In the genomic region with DNA sequence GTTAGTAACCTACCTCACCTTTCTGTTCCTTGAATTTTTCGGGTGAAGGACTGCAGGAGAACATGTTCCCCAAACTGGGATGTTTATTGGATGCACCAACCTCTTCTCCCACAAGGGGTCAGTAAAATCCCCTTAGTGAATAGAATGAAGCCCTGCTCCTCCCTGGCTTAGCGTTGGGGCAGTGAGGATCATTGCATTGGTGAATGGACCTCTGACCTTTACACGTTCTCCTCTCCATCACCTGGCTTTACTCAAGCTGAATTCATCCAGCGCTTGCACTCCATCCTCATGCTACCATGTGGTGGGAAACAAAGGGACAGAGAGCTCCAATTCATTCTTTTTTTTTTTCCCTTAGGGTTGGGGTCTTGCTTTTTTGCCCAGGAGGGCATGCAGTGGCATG, we compare ENCODE assay signal across 9 cellular contexts.
DNase-seq lines count a peak whose midpoint lies in the region; TF ChIP-seq lines count a peak whose summit lies in the region.
"Had no signal": no experiment of that assay in that cellular context is flagged by ENCODE, and none has a peak within 500 bp of the region (broad histone marks: within the 10 kb centered on the region; RNA-seq: fewer than 3 reads in every experiment).

No MANE protein-coding gene starts in this region.

- no peak overlapping the region for H3K4me3 Mint-ChIP-seq in MCF 10A (ENCODE audit: unreplicated experiment)

- 0 out of 2 replicates have a peak, but pooled peaks cover 3% of the 10 kb centered on the region for H4K20me1 ChIP-seq in DOHH2 (ENCODE audit: control insufficient read depth, insufficient read depth, low read depth, low read length)

- H3K36me3 ChIP-seq in A673 (ENCODE audit: insufficient read depth, low read length, poor library complexity, severe bottlenecking) (no peaks in the 10 kb centered on the region), DOHH2 (ENCODE audit: control insufficient read depth, low read length) (no peaks in the 10 kb centered on the region), HEK293 (ENCODE audit: control insufficient read depth in 2 of 2, insufficient read depth in 1 of 2, low read length in 2 of 2) (no peaks in the 10 kb centered on the region)
- H3K36me3 ChIP-seq: SJSA1 had no signal

- DNase-seq in A673 (ENCODE audit: low spot score) (peak; percentile 55), NCI-H146 treated with DMSO at 0.1 percent for 48 hours (lab: John Stamatoyannopoulos, UW; ENCODE audit: unreplicated experiment) (peak; percentile 79), MCF 10A (ENCODE audit: unreplicated experiment) (peak; percentile 73), islet precursor cell (peak; percentile 70), stromal cell of bone marrow (ENCODE audit: low read depth) (peak; percentile 25)
- DNase-seq in activated CD4-positive, CD25-positive, alpha-beta regulatory T cell treated with anti-CD3 and anti-CD28 coated beads, Interleukin-2, amount 50 U/mL, for 72 hours = no peak

- H3K27me3 ChIP-seq in A673 (replicated peaks; ENCODE audit: insufficient read depth, low read depth, low read length, poor library complexity) (no peaks in the 10 kb centered on the region), DOHH2 (ENCODE audit: control insufficient read depth, low read length) (no peaks in the 10 kb centered on the region)
- H3K27me3 ChIP-seq: SJSA1 had no signal

- intact Hi-C loops in A673 (cut with micrococcal nuclease; ENCODE audit: unreplicated experiment) = loop anchor here (5.0 kb wide), 1 partner anchor 664 kb away; no protein-coding TSS in a partner anchor
- intact Hi-C loops in MCF 10A (cut with micrococcal nuclease) = loop anchor here (1.0 kb wide), 3 partner anchors 58 to 806 kb away; no protein-coding TSS in a partner anchor

- H3K27me3 Mint-ChIP-seq in MCF 10A (ENCODE audit: insufficient read depth, unreplicated experiment) = no peaks in the 10 kb centered on the region

- no peak overlapping the region for H3K4me3 ChIP-seq in A673 (ENCODE audit: low read depth, low read length, poor library complexity, severe bottlenecking)
- no peak overlapping the region for H3K4me3 ChIP-seq in DOHH2 (ENCODE audit: low read length)
- no peak overlapping the region for H3K4me3 ChIP-seq in HEK293 (ENCODE audit: low read depth, low read length)
- H3K4me3 ChIP-seq: SJSA1 had no signal

- no peak overlapping the region for H3K27ac Mint-ChIP-seq in MCF 10A (ENCODE audit: low read depth, unreplicated experiment)

- H3K9me3 ChIP-seq in A673 (ENCODE audit: low read depth, low read length, poor library complexity, severe bottlenecking) (no peaks in the 10 kb centered on the region), DOHH2 (ENCODE audit: control insufficient read depth, insufficient read depth, low read length) (no peaks in the 10 kb centered on the region), HEK293 (ENCODE audit: control insufficient read depth, insufficient read depth, low read depth, low read length) (no peaks in the 10 kb centered on the region)
- H3K9me3 ChIP-seq: SJSA1 had no signal

- no peaks in the 10 kb centered on the region for H3K9me2 ChIP-seq in DOHH2 (replicated peaks; ENCODE audit: control insufficient read depth, low read length)

- H3K4me2 ChIP-seq in DOHH2 (ENCODE audit: low read length) = no peak overlapping the region

- TF ChIP-seq CTCF in A673 (conservative IDR thresholded peaks at IDR 0.05; ENCODE audit: low read depth, low read length) (peak; percentile 81), DOHH2 (IDR thresholded peaks at IDR 0.05; ENCODE audit: low read depth, low read length, poor library complexity, severe bottlenecking) (peak; percentile 85), HEK293 (tag by site-specific recombination; IDR thresholded peaks at IDR 0.05) (no peak), MCF 10A (IDR thresholded peaks at IDR 0.05; ENCODE audit: unreplicated experiment) (peak; percentile 78)

- POLR2A ChIA-PET in A673 (lab: Charles Lee; ENCODE audit: low non-redundant PET) = no interaction called here
- POLR2A ChIA-PET in HEK293 (lab: Yijun Ruan, JAX) = no interaction called here
- POLR2A ChIA-PET in MCF 10A (lab: Yijun Ruan, JAX) = no interaction called here

- H3K36me3 Mint-ChIP-seq in MCF 10A (ENCODE audit: insufficient read depth, unreplicated experiment) = no peaks in the 10 kb centered on the region

- no peaks in the 10 kb centered on the region for H3K9me3 Mint-ChIP-seq in MCF 10A (ENCODE audit: unreplicated experiment)

- no peaks in the 10 kb centered on the region for H3K79me2 ChIP-seq in DOHH2 (ENCODE audit: control insufficient read depth, low read length)

- no peaks in the 10 kb centered on the region for H3F3A ChIP-seq in DOHH2 (ENCODE audit: control insufficient read depth, insufficient read depth)

- BruUV-seq in A673 (replicated peaks; lab: Mats Ljungman, UMichigan) (no TSS peak), MCF 10A (replicated peaks; lab: Mats Ljungman, UMichigan) (no TSS peak)

- CTCF ChIA-PET in A673 (lab: Charles Lee) = interaction anchor here (0.6 kb wide), 1 partner anchor 17 kb away, joined by 3 read pairs; no protein-coding TSS in a partner anchor
- CTCF ChIA-PET in HEK293 (lab: Yijun Ruan, JAX) = interaction anchor here (0.6 to 2.5 kb wide), 13 partner anchors 9 to 937 kb away, joined by 3 to 8 read pairs (median 3); no protein-coding TSS in a partner anchor
- CTCF ChIA-PET in MCF 10A (lab: Yijun Ruan, JAX) = interaction anchor here (0.5 to 2.1 kb wide), 12 partner anchors 25 to 820 kb away, joined by 3 to 7 read pairs (median 4); no protein-coding TSS in a partner anchor

- H3K4me1 ChIP-seq in A673 (ENCODE audit: insufficient read depth, low read length, poor library complexity, severe bottlenecking) (no peaks in the 10 kb centered on the region), DOHH2 (ENCODE audit: control insufficient read depth, low read length) (no peaks in the 10 kb centered on the region), HEK293 (ENCODE audit: control insufficient read depth, insufficient read depth, low read length) (no peaks in the 10 kb centered on the region)
- H3K4me1 ChIP-seq: SJSA1 had no signal

- H3K27ac ChIP-seq in A673 (ENCODE audit: low read depth, low read length, poor library complexity, severe bottlenecking) = no peak overlapping the region
- H3K27ac ChIP-seq in DOHH2 (ENCODE audit: low read depth, low read length) = no peak overlapping the region
- H3K27ac ChIP-seq in HEK293 (ENCODE audit: extremely low read depth, low read depth, low read length) = no peak overlapping the region
- H3K27ac ChIP-seq: SJSA1 had no signal

- no peaks in the 10 kb centered on the region for H3K4me1 Mint-ChIP-seq in MCF 10A (ENCODE audit: insufficient read depth, unreplicated experiment)

TF ChIP-seq in HEK293, 187 proteins besides CTCF, POLR2A, EP300 and RAD21:
- TF ChIP-seq ZNF404 (tag by site-specific recombination; IDR thresholded peaks at IDR 0.05) = no peak
- peak; percentile 62 for TF ChIP-seq ZNF654 (tag by site-specific recombination; IDR thresholded peaks at IDR 0.05; ENCODE audit: low read depth)
- TF ChIP-seq ZNF660 (tag by site-specific recombination; IDR thresholded peaks at IDR 0.05) = 0 out of 2 replicates have a peak, but pooled peaks have one; percentile 25
- TF ChIP-seq OVOL3 (tag by site-specific recombination; IDR thresholded peaks at IDR 0.05) = no peak
